In the genomic region with DNA sequence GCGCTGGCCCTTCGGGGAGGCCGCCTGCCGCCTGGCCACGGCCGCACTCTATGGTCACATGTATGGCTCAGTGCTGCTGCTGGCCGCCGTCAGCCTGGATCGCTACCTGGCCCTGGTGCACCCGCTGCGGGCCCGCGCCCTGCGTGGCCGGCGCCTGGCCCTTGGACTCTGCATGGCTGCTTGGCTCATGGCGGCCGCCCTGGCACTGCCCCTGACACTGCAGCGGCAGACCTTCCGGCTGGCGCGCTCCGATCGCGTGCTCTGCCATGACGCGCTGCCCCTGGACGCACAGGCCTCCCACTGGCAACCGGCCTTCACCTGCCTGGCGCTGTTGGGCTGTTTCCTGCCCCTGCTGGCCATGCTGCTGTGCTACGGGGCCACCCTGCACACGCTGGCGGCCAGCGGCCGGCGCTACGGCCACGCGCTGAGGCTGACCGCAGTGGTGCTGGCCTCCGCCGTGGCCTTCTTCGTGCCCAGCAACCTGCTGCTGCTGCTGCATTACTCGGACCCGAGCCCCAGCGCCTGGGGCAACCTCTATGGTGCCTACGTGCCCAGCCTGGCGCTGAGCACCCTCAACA, we compare ENCODE assay signal across 1 cellular context.
TF ChIP-seq lines count a peak whose summit lies in the region.

No MANE protein-coding gene starts in this region.

TF ChIP-seq in HepG2, 621 proteins besides CTCF, POLR2A, EP300 and RAD21 (continued from another document):
- TF ChIP-seq, protein P1, sequence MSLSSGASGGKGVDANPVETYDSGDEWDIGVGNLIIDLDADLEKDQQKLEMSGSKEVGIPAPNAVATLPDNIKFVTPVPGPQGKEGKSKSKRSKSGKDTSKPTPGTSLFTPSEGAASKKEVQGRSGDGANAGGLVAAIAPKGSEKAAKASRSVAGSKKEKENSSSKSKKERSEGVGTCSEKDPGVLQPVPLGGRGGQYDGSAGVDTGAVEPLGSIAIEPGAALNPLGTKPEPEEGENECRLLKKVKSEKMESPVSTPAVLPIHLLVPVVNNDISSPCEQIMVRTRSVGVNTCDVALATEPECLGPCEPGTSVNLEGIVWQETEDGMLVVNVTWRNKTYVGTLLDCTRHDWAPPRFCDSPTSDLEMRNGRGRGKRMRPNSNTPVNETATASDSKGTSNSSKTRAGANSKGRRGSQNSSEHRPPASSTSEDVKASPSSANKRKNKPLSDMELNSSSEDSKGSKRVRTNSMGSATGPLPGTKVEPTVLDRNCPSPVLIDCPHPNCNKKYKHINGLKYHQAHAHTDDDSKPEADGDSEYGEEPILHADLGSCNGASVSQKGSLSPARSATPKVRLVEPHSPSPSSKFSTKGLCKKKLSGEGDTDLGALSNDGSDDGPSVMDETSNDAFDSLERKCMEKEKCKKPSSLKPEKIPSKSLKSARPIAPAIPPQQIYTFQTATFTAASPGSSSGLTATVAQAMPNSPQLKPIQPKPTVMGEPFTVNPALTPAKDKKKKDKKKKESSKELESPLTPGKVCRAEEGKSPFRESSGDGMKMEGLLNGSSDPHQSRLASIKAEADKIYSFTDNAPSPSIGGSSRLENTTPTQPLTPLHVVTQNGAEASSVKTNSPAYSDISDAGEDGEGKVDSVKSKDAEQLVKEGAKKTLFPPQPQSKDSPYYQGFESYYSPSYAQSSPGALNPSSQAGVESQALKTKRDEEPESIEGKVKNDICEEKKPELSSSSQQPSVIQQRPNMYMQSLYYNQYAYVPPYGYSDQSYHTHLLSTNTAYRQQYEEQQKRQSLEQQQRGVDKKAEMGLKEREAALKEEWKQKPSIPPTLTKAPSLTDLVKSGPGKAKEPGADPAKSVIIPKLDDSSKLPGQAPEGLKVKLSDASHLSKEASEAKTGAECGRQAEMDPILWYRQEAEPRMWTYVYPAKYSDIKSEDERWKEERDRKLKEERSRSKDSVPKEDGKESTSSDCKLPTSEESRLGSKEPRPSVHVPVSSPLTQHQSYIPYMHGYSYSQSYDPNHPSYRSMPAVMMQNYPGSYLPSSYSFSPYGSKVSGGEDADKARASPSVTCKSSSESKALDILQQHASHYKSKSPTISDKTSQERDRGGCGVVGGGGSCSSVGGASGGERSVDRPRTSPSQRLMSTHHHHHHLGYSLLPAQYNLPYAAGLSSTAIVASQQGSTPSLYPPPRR (CRISPR knock-in tag; IDR thresholded peaks at IDR 0.05; ENCODE audit: borderline replicate concordance), result no peak
- TF ChIP-seq ZNF205 (CRISPR knock-in tag; IDR thresholded peaks at IDR 0.05) (no peak), PHF20 (CRISPR knock-in tag; IDR thresholded peaks at IDR 0.05) (no peak), GFI1 (CRISPR knock-in tag; IDR thresholded peaks at IDR 0.05; ENCODE audit: borderline replicate concordance) (no peak), HDAC2 (CRISPR knock-in tag; IDR thresholded peaks at IDR 0.05) (no peak)
- TF ChIP-seq, protein P2, sequence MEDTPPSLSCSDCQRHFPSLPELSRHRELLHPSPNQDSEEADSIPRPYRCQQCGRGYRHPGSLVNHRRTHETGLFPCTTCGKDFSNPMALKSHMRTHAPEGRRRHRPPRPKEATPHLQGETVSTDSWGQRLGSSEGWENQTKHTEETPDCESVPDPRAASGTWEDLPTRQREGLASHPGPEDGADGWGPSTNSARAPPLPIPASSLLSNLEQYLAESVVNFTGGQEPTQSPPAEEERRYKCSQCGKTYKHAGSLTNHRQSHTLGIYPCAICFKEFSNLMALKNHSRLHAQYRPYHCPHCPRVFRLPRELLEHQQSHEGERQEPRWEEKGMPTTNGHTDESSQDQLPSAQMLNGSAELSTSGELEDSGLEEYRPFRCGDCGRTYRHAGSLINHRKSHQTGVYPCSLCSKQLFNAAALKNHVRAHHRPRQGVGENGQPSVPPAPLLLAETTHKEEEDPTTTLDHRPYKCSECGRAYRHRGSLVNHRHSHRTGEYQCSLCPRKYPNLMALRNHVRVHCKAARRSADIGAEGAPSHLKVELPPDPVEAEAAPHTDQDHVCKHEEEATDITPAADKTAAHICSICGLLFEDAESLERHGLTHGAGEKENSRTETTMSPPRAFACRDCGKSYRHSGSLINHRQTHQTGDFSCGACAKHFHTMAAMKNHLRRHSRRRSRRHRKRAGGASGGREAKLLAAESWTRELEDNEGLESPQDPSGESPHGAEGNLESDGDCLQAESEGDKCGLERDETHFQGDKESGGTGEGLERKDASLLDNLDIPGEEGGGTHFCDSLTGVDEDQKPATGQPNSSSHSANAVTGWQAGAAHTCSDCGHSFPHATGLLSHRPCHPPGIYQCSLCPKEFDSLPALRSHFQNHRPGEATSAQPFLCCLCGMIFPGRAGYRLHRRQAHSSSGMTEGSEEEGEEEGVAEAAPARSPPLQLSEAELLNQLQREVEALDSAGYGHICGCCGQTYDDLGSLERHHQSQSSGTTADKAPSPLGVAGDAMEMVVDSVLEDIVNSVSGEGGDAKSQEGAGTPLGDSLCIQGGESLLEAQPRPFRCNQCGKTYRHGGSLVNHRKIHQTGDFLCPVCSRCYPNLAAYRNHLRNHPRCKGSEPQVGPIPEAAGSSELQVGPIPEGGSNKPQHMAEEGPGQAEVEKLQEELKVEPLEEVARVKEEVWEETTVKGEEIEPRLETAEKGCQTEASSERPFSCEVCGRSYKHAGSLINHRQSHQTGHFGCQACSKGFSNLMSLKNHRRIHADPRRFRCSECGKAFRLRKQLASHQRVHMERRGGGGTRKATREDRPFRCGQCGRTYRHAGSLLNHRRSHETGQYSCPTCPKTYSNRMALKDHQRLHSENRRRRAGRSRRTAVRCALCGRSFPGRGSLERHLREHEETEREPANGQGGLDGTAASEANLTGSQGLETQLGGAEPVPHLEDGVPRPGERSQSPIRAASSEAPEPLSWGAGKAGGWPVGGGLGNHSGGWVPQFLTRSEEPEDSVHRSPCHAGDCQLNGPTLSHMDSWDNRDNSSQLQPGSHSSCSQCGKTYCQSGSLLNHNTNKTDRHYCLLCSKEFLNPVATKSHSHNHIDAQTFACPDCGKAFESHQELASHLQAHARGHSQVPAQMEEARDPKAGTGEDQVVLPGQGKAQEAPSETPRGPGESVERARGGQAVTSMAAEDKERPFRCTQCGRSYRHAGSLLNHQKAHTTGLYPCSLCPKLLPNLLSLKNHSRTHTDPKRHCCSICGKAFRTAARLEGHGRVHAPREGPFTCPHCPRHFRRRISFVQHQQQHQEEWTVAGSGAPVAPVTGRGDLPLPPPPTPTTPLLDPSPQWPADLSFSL (CRISPR knock-in tag; IDR thresholded peaks at IDR 0.05), result no peak
